In genomic region chr2:75327334-75327733, GRCh38 we compare ENCODE assay signal across 15 cellular contexts.
"Had no signal": no experiment of that assay in that cellular context is flagged by ENCODE, and none has a peak within 500 bp of the region (broad histone marks: within the 10 kb centered on the region; RNA-seq: fewer than 3 reads in every experiment).

No MANE protein-coding gene starts in this region.

- H3K36me3 ChIP-seq: suprapubic skin had no signal

- H3K27ac ChIP-seq: body of pancreas, suprapubic skin had no signal

- H3K27me3 ChIP-seq: body of pancreas, suprapubic skin had no signal

- H3K4me1 ChIP-seq: body of pancreas, suprapubic skin had no signal

- ATAC-seq: body of pancreas; mucosa of descending colon; natural killer cell treated with Interleukin-12 subunit alpha and Interleukin-12 subunit beta and Interleukin-15 and Interleukin-18, amount 100 ng/mL, for 72 hours had no signal

- DNase-seq: activated CD4-positive, alpha-beta T cell treated with anti-CD3 and anti-CD28 coated beads, Interleukin-2, amount 50 U/mL, for 1 hour; activated CD8-positive, alpha-beta memory T cell treated with anti-CD3 and anti-CD28 coated beads for 24 hours; activated gamma-delta T cell treated with Interleukin-2 at 50 U/mL for 16 hours; amygdala; body of pancreas; caudate nucleus; mucosa of descending colon; occipital lobe; stimulated activated CD4-positive, alpha-beta T cell treated with anti-CD3 and anti-CD28 coated beads, Interleukin-15, amount 100 ng/mL, for 24 hours; stimulated activated CD4-positive, alpha-beta T cell treated with anti-CD3 and anti-CD28 coated beads, Interleukin-4, amount 100 ng/mL, for 1 hour had no signal

- H3K9me3 ChIP-seq: body of pancreas, mucosa of descending colon, suprapubic skin had no signal

- FAIRE-seq: colon, endometrium, islet of Langerhans had no signal

- H3K4me3 ChIP-seq: body of pancreas, mucosa of descending colon, suprapubic skin had no signal
